21 cellular contexts compared by ENCODE assay signal in the genomic region with DNA sequence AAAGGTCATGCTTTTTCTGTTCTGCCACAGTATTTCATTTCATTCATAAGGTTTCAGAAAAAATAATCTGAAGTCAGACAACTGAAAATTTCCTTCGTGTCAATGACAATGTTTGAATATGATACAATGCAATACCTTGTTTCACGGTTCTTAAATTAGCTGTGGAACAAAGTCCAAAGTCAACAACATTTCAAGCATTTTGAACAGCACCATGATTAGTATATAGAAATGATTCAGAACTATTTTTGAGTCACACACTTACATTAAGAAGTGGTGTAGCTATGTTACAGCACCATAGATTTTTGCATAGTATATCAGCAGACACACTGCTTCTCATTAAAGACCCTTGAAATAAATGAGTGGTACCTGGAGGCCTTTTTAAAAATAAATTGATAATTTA.
"Had no signal": no experiment of that assay in that cellular context is flagged by ENCODE, and none has a peak within 500 bp of the region (broad histone marks: within the 10 kb centered on the region; RNA-seq: fewer than 3 reads in every experiment).

No MANE protein-coding gene starts in this region.

- H3K27ac ChIP-seq: body of pancreas, heart right ventricle, prostate gland, right atrium auricular region, thoracic aorta, upper lobe of left lung, VCaP had no signal

- DNase-seq: activated CD4-positive, CD25-positive, alpha-beta regulatory T cell treated with anti-CD3 and anti-CD28 coated beads, Interleukin-2, amount 50 U/mL, for 72 hours; activated gamma-delta T cell treated with Interleukin-2 at 50 U/mL for 16 hours; body of pancreas; central memory CD4-positive, alpha-beta T cell; endodermal cell; heart right ventricle; left ventricle myocardium superior; mucosa of descending colon; naive B cell; stimulated activated CD4-positive, alpha-beta T cell treated with anti-CD3 and anti-CD28 coated beads, Interleukin-4, amount 100 ng/mL, for 24 hours; upper lobe of left lung had no signal

- H3K27me3 Mint-ChIP-seq: memory B cell; naive B cell; stimulated activated memory B cell treated with anti-CD40 and anti-IgM and Interleukin-4, amounts not matched to agents 10 μg/mL and 1 μg/mL and 100 μg/mL, for 72 hours had no signal

- H3K4me3 Mint-ChIP-seq: activated T-helper 1 cell treated with anti-CD3 and anti-CD28 coated beads, Interleukin-12 subunit alpha, Interleukin-12 subunit beta, Interleukin-2, Interleukin-4 antibody, amounts not matched to agents 30 ng/mL and 10 ng/mL and 1 ng/mL, durations not matched to agents 14 hours and 24 hours and 36 hours; endodermal cell; memory B cell; naive B cell; neural crest cell; stimulated activated memory B cell treated with anti-CD40 and anti-IgM and Interleukin-4, amounts not matched to agents 10 μg/mL and 1 μg/mL and 100 μg/mL, for 72 hours; T-helper 1 cell treated with Interleukin-12 subunit alpha and Interleukin-12 subunit beta and Interleukin-4 antibody, amounts not matched to agents 30 μg/mL and 1 μg/mL, for 36 hours had no signal

- H3K9me3 ChIP-seq: body of pancreas, mucosa of descending colon, prostate gland, right atrium auricular region, thoracic aorta had no signal

- H3K4me3 ChIP-seq: body of pancreas, heart right ventricle, mucosa of descending colon, prostate gland, right atrium auricular region, thoracic aorta, upper lobe of left lung had no signal

- H3K36me3 Mint-ChIP-seq: memory B cell; naive B cell; stimulated activated memory B cell treated with anti-CD40 and anti-IgM and Interleukin-4, amounts not matched to agents 10 μg/mL and 1 μg/mL and 100 μg/mL, for 72 hours had no signal

- H3K27ac Mint-ChIP-seq: activated naive CD4-positive, alpha-beta T cell treated with anti-CD3 and anti-CD28 coated beads, Interleukin-2, amount 50 U/mL, for 72 hours; activated T-helper 1 cell treated with anti-CD3 and anti-CD28 coated beads, Interleukin-12 subunit alpha, Interleukin-12 subunit beta, Interleukin-2, Interleukin-4 antibody, amounts not matched to agents 30 ng/mL and 10 ng/mL and 1 ng/mL, durations not matched to agents 14 hours and 24 hours and 36 hours; endodermal cell; memory B cell; naive B cell; stimulated activated memory B cell treated with anti-CD40 and anti-IgM and Interleukin-4, amounts not matched to agents 10 μg/mL and 1 μg/mL and 100 μg/mL, for 72 hours; T-helper 1 cell treated with Interleukin-12 subunit alpha and Interleukin-12 subunit beta and Interleukin-4 antibody, amounts not matched to agents 30 μg/mL and 1 μg/mL, for 36 hours had no signal

- H3K4me1 ChIP-seq: body of pancreas, heart right ventricle, prostate gland, upper lobe of left lung had no signal

- H3K36me3 ChIP-seq: heart right ventricle, prostate gland, right atrium auricular region, thoracic aorta, upper lobe of left lung had no signal

- ATAC-seq: activated naive CD4-positive, alpha-beta T cell treated with anti-CD3 and anti-CD28 coated beads, Interleukin-2, amount 50 U/mL, for 72 hours; body of pancreas; heart right ventricle; left ventricle myocardium superior; mucosa of descending colon; stimulated activated memory B cell treated with anti-CD40 and anti-IgM and Interleukin-4, amounts not matched to agents 10 μg/mL and 1 μg/mL and 100 μg/mL, for 72 hours had no signal

- H3K9me3 Mint-ChIP-seq: activated T-helper 1 cell treated with anti-CD3 and anti-CD28 coated beads, Interleukin-12 subunit alpha, Interleukin-12 subunit beta, Interleukin-2, Interleukin-4 antibody, amounts not matched to agents 30 ng/mL and 10 ng/mL and 1 ng/mL, durations not matched to agents 14 hours and 24 hours and 36 hours; endodermal cell; neural crest cell; T-helper 1 cell treated with Interleukin-12 subunit alpha and Interleukin-12 subunit beta and Interleukin-4 antibody, amounts not matched to agents 30 μg/mL and 1 μg/mL, for 36 hours had no signal

- H3K4me1 Mint-ChIP-seq: memory B cell; naive B cell; neural crest cell; stimulated activated memory B cell treated with anti-CD40 and anti-IgM and Interleukin-4, amounts not matched to agents 10 μg/mL and 1 μg/mL and 100 μg/mL, for 72 hours had no signal

- H3K27me3 ChIP-seq: body of pancreas, heart right ventricle, right atrium auricular region, upper lobe of left lung had no signal
